ENCODE assay signal across 8 cellular contexts in genomic region chr21:17819114-17819877, GRCh38. TPM values are rescaled to one million over a fixed set of nuclear protein-coding genes. Genes with fewer than 3 reads are reported as not detected.
DNase-seq lines count a peak whose midpoint lies in the region; ATAC-seq and TF ChIP-seq lines count a peak whose summit lies in the region.

Gene C21orf91, minus strand, starts transcription at chr21:17819356. Its CDS starts 1,038 bp downstream, at chr21:17818318.

- peak; percentile 91 for DNase-seq in GM13977 (ENCODE audit: low spot score)
- peak; percentile 84 for DNase-seq in NCI-H1436 (lab: John Stamatoyannopoulos, UW)
- DNase-seq in T-helper 17 cell = peak; percentile 76 to 80 (median 78)
- peak; percentile 47 to 93 (median 83) for DNase-seq in amygdala (lab: John Stamatoyannopoulos, UW)
- DNase-seq in right atrium auricular region (ENCODE audit: low spot score) = peak; percentile 86
- peak; percentile 95 for DNase-seq in putamen (ENCODE audit: low spot score)
- peak in 1 of 2 donors; percentile 93 for DNase-seq in vagina (ENCODE audit: extremely low spot score in 2 of 2)

- in situ Hi-C loops in GM13977 (cut with MboI; ENCODE audit: low pct_unique_long_range_greater_than_20kb, low sequenced_read_pairs, unreplicated experiment) = no loop called here

- H3K9me3 ChIP-seq in T-helper 17 cell (ENCODE audit: control insufficient read depth, low read length, poor library complexity, severe bottlenecking) (no peaks in the 10 kb centered on the region), right atrium auricular region (no peaks in the 10 kb centered on the region), vagina (no peaks in the 10 kb centered on the region)

- intact Hi-C loops in vagina (cut with DNase I) = no loop called here

- H3K4me1 ChIP-seq in right atrium auricular region (peaks cover 0 to 24% of the 10 kb centered on the region in 2 donors), vagina (peaks cover 32% of the 10 kb centered on the region)

- H3K4me1 Mint-ChIP-seq in T-helper 17 cell = peaks cover 41% of the 10 kb centered on the region

- TF ChIP-seq POLR2A in vagina (IDR thresholded peaks at IDR 0.05) = peak; percentile 63 to 78

- H3K27me3 Mint-ChIP-seq in T-helper 17 cell = no peaks in the 10 kb centered on the region

- H3K27ac ChIP-seq in right atrium auricular region = peak within 1 kb of the TSS; percentile 87 to 92
- H3K27ac ChIP-seq in vagina = peak within 1 kb of the TSS; percentile 92

- H3K27ac Mint-ChIP-seq in T-helper 17 cell = peak within 1 kb of the TSS; percentile 97

- H3K36me3 ChIP-seq in right atrium auricular region (no peaks in the 10 kb centered on the region), vagina (peaks cover 0 to 6% of the 10 kb centered on the region in 2 donors)

- ATAC-seq in HG02840 (IDR thresholded peaks at IDR 0.05; ENCODE audit: low FRiP score, unreplicated experiment) = peak; percentile 91
- ATAC-seq in T-helper 17 cell = peak; percentile 90

- H3K4me3 ChIP-seq in right atrium auricular region (peak within 1 kb of the TSS; percentile 95 to 99), vagina (peak within 1 kb of the TSS; percentile 82 to 86)

- TF ChIP-seq CTCF in GM13977 (IDR thresholded peaks at IDR 0.05; ENCODE audit: extremely low read depth, insufficient read depth, missing control alignments) (no peak), right atrium auricular region (IDR thresholded peaks at IDR 0.05) (no peak), vagina (IDR thresholded peaks at IDR 0.05) (no peak)

- no peaks in the 10 kb centered on the region for H3K27me3 ChIP-seq in right atrium auricular region
- no peaks in the 10 kb centered on the region for H3K27me3 ChIP-seq in vagina

- peaks cover 6% of the 10 kb centered on the region for H3K36me3 Mint-ChIP-seq in T-helper 17 cell (ENCODE audit: low read depth)

- H3K4me3 Mint-ChIP-seq in T-helper 17 cell = peak within 1 kb of the TSS; percentile 98

RNA-seq across cellular contexts. Expression of gene C21orf91, which starts in this region (rescaled TPM):
- total RNA-seq in T-helper 17 cell (10 to 100 TPM; 54.9 to 68.1 TPM), right atrium auricular region (1 to 10 TPM; 3.9 to 5.3 TPM), vagina (8.6 TPM)
